ENCODE assay signal across 27 cellular contexts in genomic region chr10:23016636-23017035, GRCh38.
"Had no signal": no experiment of that assay in that cellular context is flagged by ENCODE, and none has a peak within 500 bp of the region (broad histone marks: within the 10 kb centered on the region; RNA-seq: fewer than 3 reads in every experiment).

No MANE protein-coding gene starts in this region.

- H3K36me3 Mint-ChIP-seq: immature natural killer cell, mesothelial cell of epicardium, natural killer cell, neural progenitor cell had no signal

- DNase-seq: hypothalamus; immature natural killer cell; kidney; left ventricle myocardium inferior; mesendoderm; naive B cell; natural killer cell; nephron progenitor cell; occipital lobe; ovary; posterior cingulate gyrus; right lobe of liver; stimulated activated CD4-positive, alpha-beta T cell treated with anti-CD3 and anti-CD28 coated beads, Interleukin-1b, Interleukin-23, amount 100 ng/mL, for 48 hours; stimulated activated CD4-positive, alpha-beta T cell treated with anti-CD3 and anti-CD28 coated beads, Interleukin-2, amount 100 ng/mL, for 48 hours; stimulated activated CD4-positive, alpha-beta T cell treated with anti-CD3 and anti-CD28 coated beads, Interleukin-4, amount 100 ng/mL, for 4 hours; stimulated activated naive CD4-positive, alpha-beta T cell; tibial artery; upper lobe of right lung had no signal

- H3K27ac ChIP-seq: left ventricle myocardium inferior, neural progenitor cell, neutrophil, ovary, prostate gland, right lobe of liver, suprapubic skin, thoracic aorta, tibial artery, upper lobe of right lung had no signal

- H3K27me3 ChIP-seq: neural progenitor cell, neutrophil, ovary, right lobe of liver, suprapubic skin, tibial artery, upper lobe of right lung had no signal

- ATAC-seq: natural killer cell, right lobe of liver, upper lobe of right lung had no signal

- H3K4me3 Mint-ChIP-seq: immature natural killer cell; mesothelial cell of epicardium; naive B cell; natural killer cell; nephron progenitor cell; neural progenitor cell; stimulated activated naive CD8-positive, alpha-beta T cell treated with anti-CD3 and anti-CD28 coated beads, Interleukin-15, Interleukin-2, amounts not matched to agents 100 ng/mL and 50 ng/mL, for 24 hours had no signal

- H3K9me3 ChIP-seq: neutrophil, ovary, prostate gland, right lobe of liver, suprapubic skin, thoracic aorta, tibial artery, upper lobe of right lung had no signal

- H3K4me1 Mint-ChIP-seq: immature natural killer cell, mesothelial cell of epicardium, natural killer cell, nephron progenitor cell had no signal

- H3K4me3 ChIP-seq: left ventricle myocardium inferior, lung, neural progenitor cell, ovary, prostate gland, right lobe of liver, smooth muscle cell, suprapubic skin, thoracic aorta, tibial artery, upper lobe of right lung had no signal

- H3K27ac Mint-ChIP-seq: immature natural killer cell; mesothelial cell of epicardium; natural killer cell; nephron progenitor cell; neural progenitor cell; stimulated activated naive CD8-positive, alpha-beta T cell treated with anti-CD3 and anti-CD28 coated beads, Interleukin-15, Interleukin-2, amounts not matched to agents 100 ng/mL and 50 ng/mL, for 24 hours had no signal

- H3K9me3 Mint-ChIP-seq: stimulated activated naive CD8-positive, alpha-beta T cell treated with anti-CD3 and anti-CD28 coated beads, Interleukin-15, Interleukin-2, amounts not matched to agents 100 ng/mL and 50 ng/mL, for 24 hours had no signal
